ENCODE assay signal across 8 cellular contexts in genomic region chr1:159924791-159925712, GRCh38. TPM values are rescaled to one million over a fixed set of nuclear protein-coding genes. Genes with fewer than 3 reads are reported as not detected.
DNase-seq lines count a peak whose midpoint lies in the region; ATAC-seq and TF ChIP-seq lines count a peak whose summit lies in the region.

Gene TAGLN2 (minus strand): TSS chr1:159925507. CDS start chr1:159920509, 4,998 bp downstream.

- H3K36me3 ChIP-seq in mesendoderm (ENCODE audit: control insufficient read depth, insufficient read depth, low read length): peaks cover under 1% of the 10 kb centered on the region

- no peak for TF ChIP-seq CTCF in AG10803 (conservative IDR thresholded peaks at IDR 0.05; ENCODE audit: low read length)

- CTCF ChIA-PET in activated CD8-positive, alpha-beta memory T cell treated with anti-CD3 and anti-CD28 coated beads for 36 hours (lab: Charles Lee): interaction anchor here (0.6 to 1.5 kb wide), 6 partner anchors 10 to 280 kb away, joined by 3 to 7 read pairs (median 4); partner anchors contain the start of genes IGSF9 and PEA15

- H3K4me1 ChIP-seq in mesendoderm (ENCODE audit: control insufficient read depth, low read depth, low read length): peaks cover 13% of the 10 kb centered on the region

- H3K56ac ChIP-seq in mesendoderm (ENCODE audit: low read length): peak within 1 kb of the TSS; percentile 87

- H3K4me2 ChIP-seq in mesendoderm (ENCODE audit: low read length): peak within 1 kb of the TSS; percentile 64

- peak within 1 kb of the TSS; percentile 81 for H3K4ac ChIP-seq in mesendoderm (ENCODE audit: low read depth, low read length)

- ATAC-seq in GM18909 (IDR thresholded peaks at IDR 0.05; ENCODE audit: poor library complexity, unreplicated experiment) (peak; percentile 71), HG03159 (IDR thresholded peaks at IDR 0.05; ENCODE audit: unreplicated experiment) (peak; percentile 50)
- peak; percentile 46 for ATAC-seq in effector memory CD8-positive, alpha-beta T cell (replicated peaks)

- peak within 1 kb of the TSS; percentile 46 for H3K18ac ChIP-seq in mesendoderm (ENCODE audit: low read length)

- POLR2A ChIA-PET in activated CD8-positive, alpha-beta memory T cell treated with anti-CD3 and anti-CD28 coated beads for 36 hours (lab: Charles Lee): interaction anchor here (0.5 to 2.6 kb wide), 10 partner anchors 9 to 928 kb away, joined by 3 to 16 read pairs (median 3); partner anchors contain the start of gene IGSF9

- peak within 1 kb of the TSS; percentile 48 for H3K23ac ChIP-seq in mesendoderm (ENCODE audit: low read length)

- peak within 1 kb of the TSS; percentile 74 for H3K27ac ChIP-seq in mesendoderm (ENCODE audit: low read depth, low read length)

- H4K5ac ChIP-seq in mesendoderm (ENCODE audit: low read length): peak within 1 kb of the TSS; percentile 40

- peak within 1 kb of the TSS; percentile 88 for H3K9ac ChIP-seq in mesendoderm (ENCODE audit: low read length)

- H3K27me3 ChIP-seq in mesendoderm (ENCODE audit: insufficient read depth, low read length, poor library complexity): no peaks in the 10 kb centered on the region

- peaks cover 0 to 8% of the 10 kb centered on the region in 2 donors for H3K27me3 Mint-ChIP-seq in effector memory CD8-positive, alpha-beta T cell

- peaks cover 51 to 54% of the 10 kb centered on the region in 2 donors for H3K4me1 Mint-ChIP-seq in effector memory CD8-positive, alpha-beta T cell (ENCODE audit: low read depth in 2 of 2)

- H4K8ac ChIP-seq in mesendoderm (ENCODE audit: low read depth, low read length): no peak within 1 kb of the TSS

- peak within 1 kb of the TSS; percentile 20 for H2AK5ac ChIP-seq in mesendoderm (ENCODE audit: low read length)

- no peak within 1 kb of the TSS for H2BK15ac ChIP-seq in mesendoderm (replicated peaks; ENCODE audit: low read depth)

- H3K27ac Mint-ChIP-seq in effector memory CD8-positive, alpha-beta T cell: peak within 1 kb of the TSS; percentile 100

- H3K79me1 ChIP-seq in mesendoderm (ENCODE audit: low read length): peaks cover 13% of the 10 kb centered on the region

- H2BK120ac ChIP-seq in mesendoderm (ENCODE audit: low read depth, low read length): peak within 1 kb of the TSS; percentile 0

- peaks cover 75% of the 10 kb centered on the region for H3K36me3 Mint-ChIP-seq in effector memory CD8-positive, alpha-beta T cell (ENCODE audit: insufficient read depth)

- peak within 1 kb of the TSS; percentile 99 for H3K4me3 ChIP-seq in AG10803 (ENCODE audit: low read length)
- peak within 1 kb of the TSS; percentile 82 for H3K4me3 ChIP-seq in mesendoderm (ENCODE audit: low read length)

- peak within 1 kb of the TSS; percentile 94 to 96 for H3K4me3 Mint-ChIP-seq in effector memory CD8-positive, alpha-beta T cell

- H3K79me2 ChIP-seq in mesendoderm (ENCODE audit: control insufficient read depth, insufficient read depth, low read length): peaks cover 47% of the 10 kb centered on the region

- WGBS in mesendoderm (ENCODE audit: extremely low coverage, insufficient coverage, low lambda C conversion rate): no CpG with 5 or more reads among the region's 57 CpGs

- H2BK5ac ChIP-seq in mesendoderm (ENCODE audit: low read length): peak within 1 kb of the TSS; percentile 76

- DNase-seq in AG10803 (ENCODE audit: low read depth) (peak; percentile 89), NCI-H82 treated with DMSO at 0.1 percent for 48 hours (lab: John Stamatoyannopoulos, UW; ENCODE audit: unreplicated experiment) (peak; percentile 86), mesendoderm (peak; percentile 97)
- peak; percentile 89 to 90 (median 89) for DNase-seq in effector memory CD8-positive, alpha-beta T cell
- peak; percentile 77 for DNase-seq in stimulated activated CD8-positive, alpha-beta memory T cell treated with anti-CD3 and anti-CD28 coated beads, Interleukin-15, amount 100 ng/mL, for 1 hour (ENCODE audit: low read depth)

- no peaks in the 10 kb centered on the region for H3K9me3 Mint-ChIP-seq in effector memory CD8-positive, alpha-beta T cell

RNA-seq across cellular contexts. Expression of gene TAGLN2, which starts in this region (rescaled TPM):
- 100 to 1,000 TPM; 532 to 538 TPM for total RNA-seq in activated CD8-positive, alpha-beta memory T cell treated with anti-CD3 and anti-CD28 coated beads for 36 hours
- 155 TPM for polyA plus RNA-seq in mesendoderm (2013, experiment 1 of 2)
- polyA plus RNA-seq in mesendoderm (2013, experiment 2 of 2): 159 TPM

Comparison
In these comparisons a context has a peak if more than half of its experiments do, and no peak if none do; other contexts are left out.
1. Peak in every context shown above with its lines: DNase-seq, ATAC-seq, H3K4me3 ChIP-seq and H3K27ac ChIP-seq.